8 cellular contexts compared by ENCODE assay signal in genomic region chr1:93850687-93851326, GRCh38. TPM values are rescaled to one million over a fixed set of nuclear protein-coding genes. Genes with fewer than 3 reads are reported as not detected.
DNase-seq lines count a peak whose midpoint lies in the region; ATAC-seq and TF ChIP-seq lines count a peak whose summit lies in the region.
"Not testable (repeated sequence)": the region's sequence is repeated elsewhere in the genome, so short reads cannot be mapped to it uniquely, and the experiment has no call there.

No MANE protein-coding gene starts in this region.

- H3K27me3 ChIP-seq in SJSA1 (replicated peaks); psoas muscle (ENCODE audit: insufficient read depth in 3 of 3, low read length in 2 of 3): not testable (repeated sequence)

- H3K27ac ChIP-seq in SJSA1; coronary artery; substantia nigra (ENCODE audit: low read depth, low read length, poor library complexity, severe bottlenecking): not testable (repeated sequence)
- peak overlapping the region; percentile 50 for H3K27ac ChIP-seq in psoas muscle

- intact Hi-C loops in psoas muscle (cut with DNase I): not testable (repeated sequence)

- not testable (repeated sequence) for H3K4me3 ChIP-seq in SJSA1, psoas muscle
- H3K4me3 ChIP-seq in coronary artery: peak overlapping the region; percentile 14

- not testable (repeated sequence) for H3K36me3 ChIP-seq in SJSA1; psoas muscle (ENCODE audit: insufficient read depth in 1 of 2, low read depth in 1 of 2)

- TF ChIP-seq CTCF in coronary artery (IDR thresholded peaks at IDR 0.05): peak; percentile 32
- TF ChIP-seq CTCF in psoas muscle (IDR thresholded peaks at IDR 0.05): peak; percentile 77

- not testable (repeated sequence) for H3K9me3 ChIP-seq in SJSA1 (replicated peaks); psoas muscle

- H3K4me1 ChIP-seq in SJSA1 (replicated peaks); psoas muscle: not testable (repeated sequence)

- WGBS in psoas muscle, 3 donors: 25 to 32% (median 31%) methylated on average over 10 of the region's 10 CpGs

- DNase-seq in DMS79 (lab: John Stamatoyannopoulos, UW) (peak; percentile 1), MV-4-11 (lab: John Stamatoyannopoulos, UW) (peak; percentile 43), SJSA1 (ENCODE audit: low read depth in 1 of 2, low spot score in 2 of 2) (peak; percentile 42 to 73), islet precursor cell (peak; percentile 74), psoas muscle (peak; percentile 79 to 87), substantia nigra (lab: John Stamatoyannopoulos, UW) (peak in 37 of 49 donors; percentile 0 to 72 (median 43))
- peak; percentile 65 for DNase-seq in activated T-cell treated with anti-CD3 and anti-CD28 coated beads, Interleukin-2, amount 50 U/mL, for 1 hour
- DNase-seq in coronary artery (ENCODE audit: low spot score): not testable (repeated sequence)

- not testable (repeated sequence) for ATAC-seq in psoas muscle

RNA-seq across cellular contexts. Expression of gene DNTTIP2, which starts 28.2 kb away (rescaled TPM):
- total RNA-seq in SJSA1 (2014; rRNA removed; shearing (Covaris generic)): 35.6 and 40.1 TPM in 2 replicates
- total RNA-seq in psoas muscle: 100 to 1,000 TPM in 1 of 4 donors, 10 to 100 TPM in 3; 41.9 to 107 (median 83.3) TPM
- polyA plus RNA-seq in psoas muscle: 100 to 1,000 TPM in 2 of 3 donors, 10 to 100 TPM in 1; 47.8 to 145 (median 115) TPM

RNA-seq across cellular contexts. Expression of gene GCLM, which starts 58.4 kb away (rescaled TPM):
- 25.1 and 36.0 TPM in 2 replicates for total RNA-seq in SJSA1 (2014; rRNA removed; shearing (Covaris generic))
- total RNA-seq in psoas muscle: 10 to 100 TPM; 38.9 to 54.7 (median 42.4) TPM
- polyA plus RNA-seq in psoas muscle: 10 to 100 TPM; 22.8 to 63.9 (median 37.7) TPM
